In the genomic region with DNA sequence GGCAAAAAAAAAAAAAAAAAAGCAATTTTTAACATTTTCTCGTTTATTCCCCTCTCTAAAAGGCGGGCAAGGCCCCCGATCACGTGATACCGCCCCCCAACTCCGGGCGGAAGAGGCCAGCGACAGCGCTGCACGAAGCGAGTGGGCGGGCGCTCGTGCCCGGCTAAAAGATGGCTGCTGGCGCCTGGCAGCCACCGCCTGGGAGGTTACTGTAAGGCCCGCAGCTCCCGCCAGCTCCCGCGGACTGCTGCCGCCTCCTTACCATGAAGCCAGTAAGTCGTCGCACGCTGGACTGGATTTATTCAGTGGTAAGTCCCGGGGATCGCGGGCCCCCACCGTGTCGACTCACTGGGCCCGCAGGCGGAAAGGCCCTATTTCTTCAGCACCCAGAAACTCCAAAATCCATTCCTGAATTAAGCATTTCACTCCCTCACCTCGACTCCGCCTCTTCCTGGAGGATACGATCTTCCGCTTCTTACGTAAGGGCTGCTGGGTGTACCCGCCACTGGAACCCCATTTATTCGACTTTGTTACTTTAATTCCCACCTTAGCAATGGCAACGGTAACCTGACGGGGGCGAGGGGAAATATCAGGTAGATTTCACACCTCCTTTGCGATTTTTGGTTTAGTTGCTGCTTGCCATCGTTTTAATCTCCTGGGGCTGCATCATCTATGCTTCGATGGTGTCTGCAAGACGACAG, we compare ENCODE assay signal across 8 cellular contexts. TPM values are rescaled to one million over a fixed set of nuclear protein-coding genes. Genes with fewer than 3 reads are reported as not detected.
DNase-seq lines count a peak whose midpoint lies in the region; ATAC-seq and TF ChIP-seq lines count a peak whose summit lies in the region.

A gene with protein sequence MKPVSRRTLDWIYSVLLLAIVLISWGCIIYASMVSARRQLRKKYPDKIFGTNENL (plus strand): TSS at position 156 of the 701 bp plus-strand sequence. CDS start 108 bp downstream, at position 264.
A gene (minus strand): TSS at position 415 of the 701 bp plus-strand sequence. CDS start 150 bp downstream, at position 265.

- ATAC-seq in HG02852 (IDR thresholded peaks at IDR 0.05; ENCODE audit: unreplicated experiment) = peak; percentile 67
- ATAC-seq in activated naive CD8-positive, alpha-beta T cell treated with anti-CD3 and anti-CD28 coated beads, Interleukin-2, amount 50 U/mL, for 24 hours = peak; percentile 71

- in situ Hi-C loops in GM13976 (cut with MboI; ENCODE audit: low sequenced_read_pairs, unreplicated experiment) = no loop called here

- intact Hi-C loops in cardiac septum (cut with DNase I) (loop anchor here (1.0 kb wide), 1 partner anchor 20 kb away; no protein-coding TSS in a partner anchor), posterior cingulate gyrus (cut with DNase I) (loop anchor here (1.0 to 10.0 kb wide), 2 partner anchors 20 to 168 kb away; a partner anchor contains a TSS)

- peaks cover 39% of the 10 kb centered on the region for H3K4me1 Mint-ChIP-seq in activated naive CD8-positive, alpha-beta T cell treated with anti-CD3 and anti-CD28 coated beads, Interleukin-2, amount 50 U/mL, for 24 hours
- H3K4me1 Mint-ChIP-seq in type B pancreatic cell (ENCODE audit: unreplicated experiment) = peaks cover 13% of the 10 kb centered on the region

- peak within 1 kb of the TSS; percentile 99 for H3K27ac Mint-ChIP-seq in activated naive CD8-positive, alpha-beta T cell treated with anti-CD3 and anti-CD28 coated beads, Interleukin-2, amount 50 U/mL, for 24 hours
- peak within 1 kb of the TSS; percentile 96 for H3K27ac Mint-ChIP-seq in type B pancreatic cell

- H3K4me3 Mint-ChIP-seq in activated naive CD8-positive, alpha-beta T cell treated with anti-CD3 and anti-CD28 coated beads, Interleukin-2, amount 50 U/mL, for 24 hours = peak within 1 kb of the TSS; percentile 99
- H3K4me3 Mint-ChIP-seq in type B pancreatic cell = peak within 1 kb of the TSS; percentile 100

- H3K36me3 Mint-ChIP-seq in activated naive CD8-positive, alpha-beta T cell treated with anti-CD3 and anti-CD28 coated beads, Interleukin-2, amount 50 U/mL, for 24 hours (ENCODE audit: low read depth) = peaks cover 29% of the 10 kb centered on the region
- H3K36me3 Mint-ChIP-seq in type B pancreatic cell = peaks cover 18% of the 10 kb centered on the region

- H3K9me3 Mint-ChIP-seq in activated naive CD8-positive, alpha-beta T cell treated with anti-CD3 and anti-CD28 coated beads, Interleukin-2, amount 50 U/mL, for 24 hours = no peaks in the 10 kb centered on the region
- no peaks in the 10 kb centered on the region for H3K9me3 Mint-ChIP-seq in type B pancreatic cell

- TF ChIP-seq CTCF in GM13976 (IDR thresholded peaks at IDR 0.05; ENCODE audit: borderline replicate concordance, control extremely low read depth, extremely low read depth, insufficient read depth, missing control alignments) (no peak), type B pancreatic cell (conservative IDR thresholded peaks at IDR 0.05) (no peak)

- DNase-seq in GM13976 (ENCODE audit: low spot score) = peak; percentile 91
- DNase-seq in NCI-H1436 treated with DMSO at 0.1 percent for 48 hours (lab: John Stamatoyannopoulos, UW) = peak; percentile 56
- DNase-seq in T follicular helper cell (ENCODE audit: low read depth) = peak; percentile 89
- peak; percentile 90 for DNase-seq in activated naive CD8-positive, alpha-beta T cell treated with anti-CD3 and anti-CD28 coated beads, Interleukin-2, amount 50 U/mL, for 24 hours
- DNase-seq in cardiac septum (ENCODE audit: low spot score) = peak; percentile 95
- peak; percentile 81 to 98 (median 88) for DNase-seq in posterior cingulate gyrus
- peak; percentile 88 for DNase-seq in type B pancreatic cell (ENCODE audit: extremely low spot score, unreplicated experiment)

- no peaks in the 10 kb centered on the region for H3K27me3 Mint-ChIP-seq in activated naive CD8-positive, alpha-beta T cell treated with anti-CD3 and anti-CD28 coated beads, Interleukin-2, amount 50 U/mL, for 24 hours
- H3K27me3 Mint-ChIP-seq in type B pancreatic cell = no peaks in the 10 kb centered on the region

RNA-seq across cellular contexts. Expression of the first gene that starts in this region (rescaled TPM):
- total RNA-seq in cardiac septum = 15.7 TPM
- 9.1 and 12.7 TPM in 2 replicates for total RNA-seq in type B pancreatic cell (ENCODE audit: low replicate concordance)

RNA-seq across cellular contexts. Expression of the second gene that starts in this region (rescaled TPM):
- total RNA-seq in cardiac septum (8.5 TPM), type B pancreatic cell (ENCODE audit: low replicate concordance) (16.7 and 18.4 TPM in 2 replicates)

Comparison
In these comparisons a context has a peak if more than half of its experiments do, and no peak if none do; other contexts are left out.
1. Peak in every context shown above with its lines: DNase-seq and ATAC-seq.